23 cellular contexts compared by ENCODE assay signal in genomic region chr19:15675560-15675959, GRCh38. TPM values are rescaled to one million over a fixed set of nuclear protein-coding genes. Genes with fewer than 3 reads are reported as not detected.
"Had no signal": no experiment of that assay in that cellular context is flagged by ENCODE, and none has a peak within 500 bp of the region (broad histone marks: within the 10 kb centered on the region; RNA-seq: fewer than 3 reads in every experiment).

No MANE protein-coding gene starts in this region.

- DNase-seq: activated CD4-positive, alpha-beta T cell treated with anti-CD3 and anti-CD28 coated beads for 4 hours; activated CD4-positive, alpha-beta T cell treated with anti-CD3 and anti-CD28 coated beads, Interleukin-2, amount 50 U/mL, for 48 hours; activated CD8-positive, alpha-beta memory T cell treated with anti-CD3 and anti-CD28 coated beads, Interleukin-2, amount 10 ng/mL, durations not matched to agents 7 days and 5 days; activated effector memory CD4-positive, alpha-beta T cell treated with anti-CD3 and anti-CD28 coated beads, Interleukin-2, amount 50 U/mL, for 16 hours; activated naive CD4-positive, alpha-beta T cell treated with Interleukin-2 at 50 U/mL for 16 hours; activated naive CD8-positive, alpha-beta T cell treated with anti-CD3 and anti-CD28 coated beads for 36 hours; brain microvascular endothelial cell; Kasumi-1; NCI-H1048; NCI-H146; NCI-H187 treated with DMSO at 0.1 percent for 48 hours; NCI-H2081 treated with DMSO at 0.1 percent for 48 hours; NCI-H446; NCI-H524; Peyer's patch; Right ventricle myocardium superior; SJCRH30; SK-N-SH had no signal

- ATAC-seq: activated CD4-positive, CD25-positive, alpha-beta regulatory T cell treated with anti-CD3 and anti-CD28 coated beads, Interleukin-2, amount 50 U/mL, for 24 hours; activated CD8-positive, alpha-beta memory T cell treated with anti-CD3 and anti-CD28 coated beads, Interleukin-2, amount 10 ng/mL, durations not matched to agents 7 days and 5 days had no signal

- H3K36me3 ChIP-seq: brain microvascular endothelial cell, cardiac muscle cell, SJCRH30 had no signal

- H3K27ac Mint-ChIP-seq: activated CD8-positive, alpha-beta memory T cell treated with anti-CD3 and anti-CD28 coated beads, Interleukin-2, amount 10 ng/mL, durations not matched to agents 7 days and 5 days; activated naive CD8-positive, alpha-beta T cell treated with anti-CD3 and anti-CD28 coated beads for 36 hours had no signal

- H3K4me3 ChIP-seq: cardiac muscle cell, SJCRH30 had no signal

- H3K9ac ChIP-seq: SK-N-SH had no signal

- H3K27me3 ChIP-seq: brain microvascular endothelial cell, cardiac muscle cell, Peyer's patch, SJCRH30 had no signal

- H3K27me3 Mint-ChIP-seq: activated CD8-positive, alpha-beta memory T cell treated with anti-CD3 and anti-CD28 coated beads, Interleukin-2, amount 10 ng/mL, durations not matched to agents 7 days and 5 days had no signal

- H3K36me3 Mint-ChIP-seq: activated CD8-positive, alpha-beta memory T cell treated with anti-CD3 and anti-CD28 coated beads, Interleukin-2, amount 10 ng/mL, durations not matched to agents 7 days and 5 days; activated naive CD8-positive, alpha-beta T cell treated with anti-CD3 and anti-CD28 coated beads for 36 hours had no signal

- H3K27ac ChIP-seq: brain microvascular endothelial cell, cardiac muscle cell, RWPE1, SJCRH30 had no signal

- H3K9me3 Mint-ChIP-seq: activated naive CD8-positive, alpha-beta T cell treated with anti-CD3 and anti-CD28 coated beads for 36 hours had no signal

- H3K4me1 ChIP-seq: Peyer's patch, SJCRH30 had no signal

- H3K4me3 Mint-ChIP-seq: activated CD8-positive, alpha-beta memory T cell treated with anti-CD3 and anti-CD28 coated beads, Interleukin-2, amount 10 ng/mL, durations not matched to agents 7 days and 5 days; activated naive CD8-positive, alpha-beta T cell treated with anti-CD3 and anti-CD28 coated beads for 36 hours had no signal

- H3K9me3 ChIP-seq: Peyer's patch, SJCRH30, SK-N-SH had no signal

RNA-seq across cellular contexts. Expression of gene CYP4F12, which starts 2.7 kb away (rescaled TPM):
- total RNA-seq: activated naive CD8-positive, alpha-beta T cell treated with anti-CD3 and anti-CD28 coated beads for 36 hours; cardiac muscle cell; SJCRH30; T-helper 1 cell treated with Interleukin-12 subunit alpha and Interleukin-12 subunit beta and Interleukin-4 antibody, amounts not matched to agents 30 ng/mL and 1 ng/mL, for 36 hours had no signal
- polyA plus RNA-seq: cardiac muscle cell, SK-N-SH had no signal

RNA-seq across cellular contexts. Expression of gene CYP4F3, which starts 34.9 kb away (rescaled TPM):
- total RNA-seq: cardiac muscle cell; SJCRH30; T-helper 1 cell treated with Interleukin-12 subunit alpha and Interleukin-12 subunit beta and Interleukin-4 antibody, amounts not matched to agents 30 ng/mL and 1 ng/mL, for 36 hours had no signal
- polyA plus RNA-seq: cardiac muscle cell had no signal

RNA-seq across cellular contexts. Expression of gene OR10H2, which starts 52.3 kb away (rescaled TPM):
- total RNA-seq: activated CD8-positive, alpha-beta memory T cell treated with anti-CD3 and anti-CD28 coated beads, Interleukin-2, amount 10 ng/mL, durations not matched to agents 7 days and 5 days; activated naive CD8-positive, alpha-beta T cell treated with anti-CD3 and anti-CD28 coated beads for 36 hours; cardiac muscle cell; Peyer's patch; Right ventricle myocardium superior; SJCRH30; T-helper 1 cell treated with Interleukin-12 subunit alpha and Interleukin-12 subunit beta and Interleukin-4 antibody, amounts not matched to agents 30 ng/mL and 1 ng/mL, for 36 hours had no signal
- polyA plus RNA-seq: adipose tissue, cardiac muscle cell, SK-N-SH had no signal
